1 cellular context compared by ENCODE assay signal in genomic region chr2:190641469-190641868, GRCh38.
TF ChIP-seq lines count a peak whose summit lies in the region.

No MANE protein-coding gene starts in this region.

TF ChIP-seq in H1, 55 proteins besides CTCF, POLR2A, EP300 and RAD21:
- TF ChIP-seq RBBP5 (IDR thresholded peaks at IDR 0.05; ENCODE audit: borderline replicate concordance, low read depth, low read length) = no peak
TF ChIP-seq in H1: peak in this region for 0.
